In the genomic region with DNA sequence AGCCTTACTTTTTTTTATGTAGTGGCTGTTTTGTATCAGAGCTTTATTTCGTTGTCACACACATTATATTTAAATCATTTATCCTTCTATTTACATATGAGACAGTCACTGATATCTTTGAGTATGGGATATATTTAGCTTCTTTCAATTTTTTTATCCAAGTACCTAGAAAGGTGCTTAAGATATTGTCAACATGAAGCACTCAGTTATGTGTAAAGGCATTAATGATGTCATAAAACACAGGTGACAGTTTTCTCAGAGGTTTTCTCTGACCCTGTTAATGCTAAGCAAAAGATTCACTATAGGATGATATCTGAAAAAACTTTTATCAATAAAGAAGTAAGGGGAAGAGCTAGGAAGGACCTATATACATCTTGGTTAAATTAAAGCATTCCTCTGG, we compare ENCODE assay signal across 7 cellular contexts. TPM values are rescaled to one million over a fixed set of nuclear protein-coding genes. Genes with fewer than 3 reads are reported as not detected.
"Had no signal": no experiment of that assay in that cellular context is flagged by ENCODE, and none has a peak within 500 bp of the region (broad histone marks: within the 10 kb centered on the region; RNA-seq: fewer than 3 reads in every experiment).

No MANE protein-coding gene starts in this region.

- H3K36me3 Mint-ChIP-seq: IgD-negative memory B cell had no signal

- H3K9me3 Mint-ChIP-seq: IgD-negative memory B cell had no signal

- H3K27ac Mint-ChIP-seq: IgD-negative memory B cell had no signal

- DNase-seq: IMR-90, KBM-7 had no signal

- H3K4me1 Mint-ChIP-seq: IgD-negative memory B cell had no signal

- H3K4me3 ChIP-seq: K562 had no signal

- H3K4me3 Mint-ChIP-seq: IgD-negative memory B cell had no signal

- ATAC-seq: K562 had no signal

- H3K27me3 Mint-ChIP-seq: IgD-negative memory B cell had no signal

- H3K27ac ChIP-seq: HL-60 had no signal

- FAIRE-seq: HTR-8/SVneo, K562 had no signal

RNA-seq across cellular contexts. Expression of a gene that starts 23.2 kb away (rescaled TPM):
- total RNA-seq: HT-29 had no signal
- polyA plus RNA-seq: IgD-negative memory B cell had no signal
